Comparison of ENCODE assay signal across 6 cellular contexts in the genomic region with DNA sequence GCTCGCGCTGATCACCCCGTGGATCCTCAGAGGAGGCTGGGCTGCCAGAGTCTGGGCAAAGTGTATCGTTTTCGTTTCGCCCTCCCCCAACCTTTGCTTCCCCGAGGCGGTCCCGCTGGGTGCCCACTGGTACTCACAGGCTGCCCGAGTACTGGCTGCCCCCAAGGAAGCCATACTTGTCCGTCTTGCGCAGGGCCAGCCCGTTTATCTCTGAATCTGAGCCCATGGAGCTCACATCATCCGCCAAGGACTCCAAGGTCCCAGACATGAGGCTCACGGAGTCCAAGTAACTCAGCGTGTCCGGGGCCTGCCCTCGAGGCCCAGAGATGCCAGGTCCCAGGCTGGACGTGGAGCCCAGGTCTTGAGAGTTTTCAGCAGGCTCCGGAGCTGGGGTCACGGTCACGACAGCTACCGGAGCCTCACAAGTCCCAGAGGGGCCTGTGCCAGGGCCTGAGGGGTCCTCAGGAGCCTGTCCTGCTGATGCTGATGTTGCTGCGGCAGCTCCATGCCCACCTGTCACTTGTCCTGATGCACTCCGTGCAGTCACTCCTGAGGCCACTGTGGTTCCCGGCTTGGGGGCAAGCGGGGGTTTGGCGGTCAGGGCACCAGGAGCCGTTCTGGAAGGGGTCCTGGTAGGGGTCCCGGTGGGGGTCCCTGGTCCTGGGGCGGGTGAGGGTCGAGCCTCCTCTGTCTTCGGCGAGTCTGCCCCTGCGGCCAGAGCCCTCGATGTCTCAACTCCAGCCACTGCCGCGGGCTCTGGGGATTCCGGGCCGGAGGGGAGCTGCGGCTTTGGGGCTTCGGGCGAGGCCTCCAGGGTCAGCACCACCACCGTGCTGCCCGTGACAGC. TPM values are rescaled to one million over a fixed set of nuclear protein-coding genes. Genes with fewer than 3 reads are reported as not detected.
DNase-seq lines count a peak whose midpoint lies in the region; ATAC-seq lines count a peak whose summit lies in the region.

No MANE protein-coding gene starts in this region.

- H3K4me3 ChIP-seq in endocrine pancreas (ENCODE audit: control insufficient read depth, insufficient read depth, low read length) (peak overlapping the region; percentile 78), skeletal muscle tissue (ENCODE audit: low read length in 3 of 3) (peak overlapping the region; percentile 85 to 93 (median 88))

- H3K27me3 ChIP-seq in endocrine pancreas (ENCODE audit: control insufficient read depth, insufficient read depth, low read length), result no peaks in the 10 kb centered on the region
- H3K27me3 ChIP-seq in skeletal muscle tissue (ENCODE audit: control insufficient read depth in 3 of 3, insufficient read depth in 3 of 3, low read length in 3 of 3), result no peaks in the 10 kb centered on the region

- DNase-seq in NCI-H1417 (lab: John Stamatoyannopoulos, UW), result peak in 2 of 3 experiments; percentile 47
- no peak for DNase-seq in NCI-H1417 treated with DMSO at 0.1 percent for 48 hours (lab: John Stamatoyannopoulos, UW)

- H3K9me3 ChIP-seq in endocrine pancreas (ENCODE audit: control insufficient read depth, low read length) (no peaks in the 10 kb centered on the region), skeletal muscle tissue (ENCODE audit: control insufficient read depth in 3 of 3, low read length in 3 of 3) (no peaks in the 10 kb centered on the region)

- H3K27ac ChIP-seq in skeletal muscle tissue (ENCODE audit: low read depth, low read length), result peak overlapping the region; percentile 69

- H3K9ac ChIP-seq in endocrine pancreas (ENCODE audit: control insufficient read depth, insufficient read depth, low read length) (peak overlapping the region; percentile 90), skeletal muscle tissue (ENCODE audit: low read depth in 1 of 3, low read length in 3 of 3) (peak overlapping the region; percentile 85 to 91 (median 89))

- ATAC-seq in GM21786 (IDR thresholded peaks at IDR 0.05; ENCODE audit: unreplicated experiment) (no peak), HG02588 (IDR thresholded peaks at IDR 0.05; ENCODE audit: unreplicated experiment) (no peak)

- H3K36me3 ChIP-seq in endocrine pancreas (ENCODE audit: control insufficient read depth, insufficient read depth, low read length) (no peaks in the 10 kb centered on the region), skeletal muscle tissue (ENCODE audit: control insufficient read depth in 3 of 3, insufficient read depth in 3 of 3, low read length in 3 of 3) (peaks cover 10 to 13% (median 11%) of the 10 kb centered on the region in 3 donors)

- H3K4me1 ChIP-seq in endocrine pancreas (ENCODE audit: control insufficient read depth, insufficient read depth, low read length) (no peaks in the 10 kb centered on the region), skeletal muscle tissue (ENCODE audit: control insufficient read depth in 3 of 3, insufficient read depth in 3 of 3, low read length in 3 of 3) (peaks cover 45 to 68% (median 48%) of the 10 kb centered on the region in 3 donors)

RNA-seq across cellular contexts. Expression of a gene that starts 1.0 kb away (rescaled TPM):
- total RNA-seq in skeletal muscle tissue, result 24.5 TPM

RNA-seq across cellular contexts. Expression of a gene that starts 5.3 kb away (rescaled TPM):
- 12,119 TPM for total RNA-seq in skeletal muscle tissue

RNA-seq across cellular contexts. Expression of a gene that starts 13.0 kb away (rescaled TPM):
- 0.52 TPM for total RNA-seq in skeletal muscle tissue

RNA-seq across cellular contexts. Expression of a gene that starts 14.2 kb away (rescaled TPM):
- total RNA-seq in skeletal muscle tissue, result 24.5 TPM

RNA-seq across cellular contexts. Expression of a gene that starts 25.9 kb away (rescaled TPM):
- total RNA-seq in skeletal muscle tissue, result 6.3 TPM
